Comparison of ENCODE assay signal across 13 cellular contexts in genomic region chr1:3677411-3677944, GRCh38. TPM values are rescaled to one million over a fixed set of nuclear protein-coding genes. Genes with fewer than 3 reads are reported as not detected.
DNase-seq lines count a peak whose midpoint lies in the region; ATAC-seq and TF ChIP-seq lines count a peak whose summit lies in the region.
"Had no signal": no experiment of that assay in that cellular context is flagged by ENCODE, and none has a peak within 500 bp of the region (broad histone marks: within the 10 kb centered on the region; RNA-seq: fewer than 3 reads in every experiment).

No MANE protein-coding gene starts in this region.

- DNase-seq in GM12864 (ENCODE audit: low read depth) (no peak), UCSD-AML1 (lab: John Stamatoyannopoulos, UW; ENCODE audit: unreplicated experiment) (peak; percentile 71), GM03348 (ENCODE audit: low spot score) (no peak), omental fat pad (ENCODE audit: low spot score) (no peak), medulla oblongata (ENCODE audit: extremely low spot score) (no peak)
- DNase-seq in stimulated activated CD4-positive, alpha-beta T cell treated with anti-CD3 and anti-CD28 coated beads, Interleukin-2, amount 100 ng/mL, for 24 hours, result no peak
- DNase-seq: activated naive CD8-positive, alpha-beta T cell treated with anti-CD3 and anti-CD28 coated beads, Interleukin-2, amount 10 ng/mL, durations not matched to agents 7 days and 5 days; left cardiac atrium; NCI-H2029 treated with DMSO at 0.1 percent for 48 hours; stomach had no signal

- peak; percentile 1 for ATAC-seq in GM19463 (IDR thresholded peaks at IDR 0.05; ENCODE audit: unreplicated experiment)
- ATAC-seq in HG03196 (IDR thresholded peaks at IDR 0.05; ENCODE audit: unreplicated experiment), result peak; percentile 5
- no peak for ATAC-seq in omental fat pad (ENCODE audit: low FRiP score)
- ATAC-seq: HCT116 had no signal

- H3K4me3 ChIP-seq in GM12864 (ENCODE audit: low read depth, low read length), result peak overlapping the region; percentile 40
- H3K4me3 ChIP-seq: stomach had no signal

- TF ChIP-seq CTCF in GM12864 (IDR thresholded peaks at IDR 0.05; ENCODE audit: low read depth, low read length, missing control alignments) (no peak), omental fat pad (IDR thresholded peaks at IDR 0.05) (no peak)

RNA-seq across cellular contexts. Expression of gene TP73, which starts 25.2 kb away (rescaled TPM):
- not detected for total RNA-seq in omental fat pad

RNA-seq across cellular contexts. Expression of gene WRAP73, which starts 27.6 kb away (rescaled TPM):
- total RNA-seq in omental fat pad, result 10 to 100 TPM; 10.4 to 31.2 (median 15.5) TPM

RNA-seq across cellular contexts. Expression of gene TPRG1L, which starts 52.7 kb away (rescaled TPM):
- total RNA-seq in omental fat pad, result 10 to 100 TPM; 24.9 to 53.0 (median 37.4) TPM
